In the genomic region with DNA sequence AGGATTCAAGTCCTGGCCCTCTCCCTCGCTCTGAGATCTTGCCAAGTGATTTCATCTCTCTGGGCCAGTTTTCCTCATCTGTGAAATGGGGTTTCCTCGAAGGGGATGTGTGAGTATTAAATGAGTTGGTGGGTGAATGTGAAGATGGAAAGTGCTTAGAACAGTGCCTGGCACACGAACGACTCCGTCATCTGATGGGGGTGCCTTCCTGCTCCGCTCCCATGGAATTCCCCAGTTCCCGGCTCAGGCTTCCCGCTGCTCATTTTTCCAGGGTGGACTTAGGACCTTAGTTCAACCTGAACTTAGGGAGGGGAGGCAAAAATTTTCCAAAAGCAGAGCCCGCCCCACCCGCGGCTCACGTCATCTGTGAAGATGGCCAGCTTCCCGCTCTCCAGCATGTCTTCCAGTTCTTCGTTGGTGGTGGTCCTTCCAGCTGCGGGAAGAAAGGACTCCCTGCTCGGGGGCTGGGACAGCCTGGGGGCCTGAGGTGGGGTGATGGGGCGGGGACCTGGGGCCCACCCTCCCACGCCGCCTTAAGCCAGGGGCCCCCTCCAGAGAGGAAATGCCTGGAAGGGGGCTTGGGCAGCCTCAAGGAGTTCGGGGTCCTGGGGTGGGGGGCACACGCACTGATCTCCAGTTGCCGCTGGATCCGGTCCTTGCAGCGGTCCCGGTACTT, we compare ENCODE assay signal across 6 cellular contexts. TPM values are rescaled to one million over a fixed set of nuclear protein-coding genes. Genes with fewer than 3 reads are reported as not detected.
A peak's percentile ranks its signal among the peaks of the same experiment; 100 is the strongest.
DNase-seq lines count a peak whose midpoint lies in the region; ATAC-seq and TF ChIP-seq lines count a peak whose summit lies in the region.

No MANE protein-coding gene starts in this region.

- no peak for TF ChIP-seq CTCF in mesothelial cell of epicardium (IDR thresholded peaks at IDR 0.05; ENCODE audit: unreplicated experiment)

- intact Hi-C loops in activated T-helper 2 cell treated with anti-CD3 and anti-CD28 coated beads, Interferon-gamma antibody, Interleukin-2, Interleukin-4, amounts not matched to agents 10 μg/mL and 5 μg/mL and 100 μg/mL, durations not matched to agents 14 hours and 24 hours and 36 hours (cut with micrococcal nuclease) = loop anchor here (2.0 kb wide), 1 partner anchor 36 kb away; a partner anchor contains a TSS

- H3K27ac Mint-ChIP-seq in activated T-helper 2 cell treated with anti-CD3 and anti-CD28 coated beads, Interferon-gamma antibody, Interleukin-2, Interleukin-4, amounts not matched to agents 10 μg/mL and 5 μg/mL and 100 μg/mL, durations not matched to agents 14 hours and 24 hours and 36 hours = no peak overlapping the region
- no peak overlapping the region for H3K27ac Mint-ChIP-seq in mesothelial cell of epicardium

- TF ChIP-seq POLR2A in GM18505 (IDR thresholded peaks at IDR 0.05; ENCODE audit: borderline replicate concordance, extremely low read depth, insufficient read depth, insufficient read length) = peak; percentile 44

- peaks cover 2% of the 10 kb centered on the region for H3K27me3 Mint-ChIP-seq in activated T-helper 2 cell treated with anti-CD3 and anti-CD28 coated beads, Interferon-gamma antibody, Interleukin-2, Interleukin-4, amounts not matched to agents 10 μg/mL and 5 μg/mL and 100 μg/mL, durations not matched to agents 14 hours and 24 hours and 36 hours (ENCODE audit: low read depth)
- H3K27me3 Mint-ChIP-seq in mesothelial cell of epicardium (ENCODE audit: low read depth) = peaks cover 31% of the 10 kb centered on the region

- no peaks in the 10 kb centered on the region for H3K36me3 Mint-ChIP-seq in activated T-helper 2 cell treated with anti-CD3 and anti-CD28 coated beads, Interferon-gamma antibody, Interleukin-2, Interleukin-4, amounts not matched to agents 10 μg/mL and 5 μg/mL and 100 μg/mL, durations not matched to agents 14 hours and 24 hours and 36 hours (ENCODE audit: low read depth)
- H3K36me3 Mint-ChIP-seq in mesothelial cell of epicardium = no peaks in the 10 kb centered on the region

- H3K9me3 Mint-ChIP-seq in activated T-helper 2 cell treated with anti-CD3 and anti-CD28 coated beads, Interferon-gamma antibody, Interleukin-2, Interleukin-4, amounts not matched to agents 10 μg/mL and 5 μg/mL and 100 μg/mL, durations not matched to agents 14 hours and 24 hours and 36 hours = no peaks in the 10 kb centered on the region
- H3K9me3 Mint-ChIP-seq in mesothelial cell of epicardium = no peaks in the 10 kb centered on the region

- peak overlapping the region; percentile 74 for H3K4me3 Mint-ChIP-seq in activated T-helper 2 cell treated with anti-CD3 and anti-CD28 coated beads, Interferon-gamma antibody, Interleukin-2, Interleukin-4, amounts not matched to agents 10 μg/mL and 5 μg/mL and 100 μg/mL, durations not matched to agents 14 hours and 24 hours and 36 hours (ENCODE audit: low read depth)
- H3K4me3 Mint-ChIP-seq in mesothelial cell of epicardium = peak overlapping the region; percentile 68

- no peak for DNase-seq in activated T-helper 2 cell treated with anti-CD3 and anti-CD28 coated beads, Interferon-gamma antibody, Interleukin-2, Interleukin-4, amounts not matched to agents 10 μg/mL and 5 μg/mL and 100 μg/mL, durations not matched to agents 14 hours and 24 hours and 36 hours (ENCODE audit: low spot score)
- DNase-seq in mesothelial cell of epicardium (ENCODE audit: low spot score in 2 of 2, unreplicated experiment in 2 of 2) = no peak
- no peak for DNase-seq in GOT3 (lab: John Stamatoyannopoulos, UW)
- DNase-seq in HUDEP-2 (lab: John Stamatoyannopoulos, UW; ENCODE audit: unreplicated experiment in 76 of 76) = no peak

- ATAC-seq in GM18505 (IDR thresholded peaks at IDR 0.05; ENCODE audit: unreplicated experiment) (no peak), GM21786 (IDR thresholded peaks at IDR 0.05; ENCODE audit: unreplicated experiment) (no peak)

- peaks cover 13% of the 10 kb centered on the region for H3K4me1 Mint-ChIP-seq in activated T-helper 2 cell treated with anti-CD3 and anti-CD28 coated beads, Interferon-gamma antibody, Interleukin-2, Interleukin-4, amounts not matched to agents 10 μg/mL and 5 μg/mL and 100 μg/mL, durations not matched to agents 14 hours and 24 hours and 36 hours (ENCODE audit: low read depth)
- peaks cover 18% of the 10 kb centered on the region for H3K4me1 Mint-ChIP-seq in mesothelial cell of epicardium

RNA-seq across cellular contexts. Expression of a gene that starts 11.5 kb away (rescaled TPM):
- 2.9 and 3.3 TPM in 2 replicates for total RNA-seq in activated T-helper 2 cell treated with anti-CD3 and anti-CD28 coated beads, Interferon-gamma antibody, Interleukin-2, Interleukin-4, amounts not matched to agents 10 μg/mL and 5 μg/mL and 100 μg/mL, durations not matched to agents 14 hours and 24 hours and 36 hours
- 3.5 to 4.0 TPM (median 3.6 TPM) in 3 replicates for total RNA-seq in mesothelial cell of epicardium

RNA-seq across cellular contexts. Expression of a gene that starts 14.0 kb away (rescaled TPM):
- total RNA-seq in activated T-helper 2 cell treated with anti-CD3 and anti-CD28 coated beads, Interferon-gamma antibody, Interleukin-2, Interleukin-4, amounts not matched to agents 10 μg/mL and 5 μg/mL and 100 μg/mL, durations not matched to agents 14 hours and 24 hours and 36 hours = 0.57 and 0.97 TPM in 2 replicates
- 4.9 to 5.9 TPM (median 5.2 TPM) in 3 replicates for total RNA-seq in mesothelial cell of epicardium

RNA-seq across cellular contexts. Expression of a gene that starts 36.9 kb away (rescaled TPM):
- 48.2 and 51.8 TPM in 2 replicates for total RNA-seq in activated T-helper 2 cell treated with anti-CD3 and anti-CD28 coated beads, Interferon-gamma antibody, Interleukin-2, Interleukin-4, amounts not matched to agents 10 μg/mL and 5 μg/mL and 100 μg/mL, durations not matched to agents 14 hours and 24 hours and 36 hours
- 39.2 to 42.8 TPM (median 40.2 TPM) in 3 replicates for total RNA-seq in mesothelial cell of epicardium

RNA-seq across cellular contexts. Expression of a gene that starts 38.9 kb away (rescaled TPM):
- 28.9 TPM in 2 replicates for total RNA-seq in activated T-helper 2 cell treated with anti-CD3 and anti-CD28 coated beads, Interferon-gamma antibody, Interleukin-2, Interleukin-4, amounts not matched to agents 10 μg/mL and 5 μg/mL and 100 μg/mL, durations not matched to agents 14 hours and 24 hours and 36 hours
- total RNA-seq in mesothelial cell of epicardium = 30.8 to 39.1 TPM (median 36.4 TPM) in 3 replicates

RNA-seq across cellular contexts. Expression of a gene that starts 47.6 kb away (rescaled TPM):
- total RNA-seq in activated T-helper 2 cell treated with anti-CD3 and anti-CD28 coated beads, Interferon-gamma antibody, Interleukin-2, Interleukin-4, amounts not matched to agents 10 μg/mL and 5 μg/mL and 100 μg/mL, durations not matched to agents 14 hours and 24 hours and 36 hours = 14.2 and 17.4 TPM in 2 replicates
- total RNA-seq in mesothelial cell of epicardium = 25.8 to 28.2 TPM (median 26.2 TPM) in 3 replicates
